In genomic region chr9:92655896-92656536, GRCh38 we compare ENCODE assay signal across 19 cellular contexts. TPM values are rescaled to one million over a fixed set of nuclear protein-coding genes. Genes with fewer than 3 reads are reported as not detected.
DNase-seq lines count a peak whose midpoint lies in the region; ATAC-seq, FAIRE-seq and TF ChIP-seq lines count a peak whose summit lies in the region.
"Had no signal": no experiment of that assay in that cellular context is flagged by ENCODE, and none has a peak within 500 bp of the region (broad histone marks: within the 10 kb centered on the region; RNA-seq: fewer than 3 reads in every experiment).

No MANE protein-coding gene starts in this region.

- peak overlapping the region in 3 of 11 experiments; percentile 26 to 50 (median 38); a peak in 3 of 22 replicates for H3K9ac ChIP-seq in BLaER1 treated with 17β-estradiol and CSF1 and Interleukin-3, amounts not matched to agents 10 nM and 100 nM
- peak overlapping the region; percentile 78 for H3K9ac ChIP-seq in keratinocyte (ENCODE audit: control insufficient read depth, extremely low read depth, insufficient read depth, low read length)

- H3K79me2 ChIP-seq in keratinocyte (ENCODE audit: control insufficient read depth, insufficient read depth, low read length): peaks cover 48% of the 10 kb centered on the region
- no peaks in the 10 kb centered on the region for H3K79me2 ChIP-seq in OCI-LY7 (ENCODE audit: insufficient read depth, low read depth, low read length)

- CTCF ChIA-PET in OCI-LY7 (lab: Charles Lee; ENCODE audit: unreplicated experiment): no interaction called here

- H4K20me1 ChIP-seq in BLaER1 treated with 17β-estradiol and CSF1 and Interleukin-3, amounts not matched to agents 10 nM and 100 nM: peaks cover 21 to 85% (median 43%) of the 10 kb centered on the region in 11 experiments; a peak in 20 of 22 replicates
- no peaks in the 10 kb centered on the region for H4K20me1 ChIP-seq in keratinocyte (ENCODE audit: control insufficient read depth, extremely low read depth, insufficient read depth, low read length)
- H4K20me1 ChIP-seq in OCI-LY7 (ENCODE audit: insufficient read depth, low read length): no peaks in the 10 kb centered on the region

- ATAC-seq in mucosa of descending colon: no peak
- ATAC-seq: K562 had no signal

- H3K9me3 ChIP-seq in BLaER1 treated with 17β-estradiol and CSF1 and Interleukin-3, amounts not matched to agents 10 nM and 100 nM (replicated peaks in 1 of 11): no peaks in the 10 kb centered on the region
- H3K9me3 ChIP-seq in keratinocyte (ENCODE audit: control insufficient read depth, low read depth, low read length) (no peaks in the 10 kb centered on the region), mucosa of descending colon (no peaks in the 10 kb centered on the region), OCI-LY7 (ENCODE audit: low read length) (no peaks in the 10 kb centered on the region)
- H3K9me3 ChIP-seq: Peyer's patch had no signal

- intact Hi-C loops in mucosa of descending colon (cut with DNase I, micrococcal nuclease) (no loop called here), OCI-LY7 (cut with micrococcal nuclease; ENCODE audit: unreplicated experiment) (no loop called here)

- dilution Hi-C loops in keratinocyte (cut with MboI; ENCODE audit: extremely low pct_ligation_motif_present, low sequenced_read_pairs): no loop called here

- no TSS peak for BruUV-seq in OCI-LY7 (replicated peaks; lab: Mats Ljungman, UMichigan)

- H3K36me3 ChIP-seq in BLaER1 treated with 17β-estradiol and CSF1 and Interleukin-3, amounts not matched to agents 10 nM and 100 nM: peaks cover 48 to 94% (median 82%) of the 10 kb centered on the region in 11 experiments
- H3K36me3 ChIP-seq in H7 (replicated peaks; ENCODE audit: control insufficient read depth, insufficient read depth, low read length) (peaks cover 1% of the 10 kb centered on the region), keratinocyte (ENCODE audit: control insufficient read depth in 2 of 2, extremely low read depth in 1 of 2, insufficient read depth in 2 of 2, low read length in 2 of 2) (peaks cover 16 to 37% of the 10 kb centered on the region in 2 experiments), mucosa of descending colon (ENCODE audit: low read depth) (no peaks in the 10 kb centered on the region), OCI-LY7 (ENCODE audit: insufficient read depth, low read length) (peaks cover 58% of the 10 kb centered on the region)

- no peak for TF ChIP-seq CTCF in keratinocyte (optimal IDR thresholded peaks at IDR 0.05 in 1 of 3, IDR thresholded peaks at IDR 0.05 in 1 of 3, conservative IDR thresholded peaks at IDR 0.05 in 1 of 3; ENCODE audit: extremely low read depth in 1 of 3, insufficient read depth in 2 of 3, low read length in 3 of 3)
- no peak for TF ChIP-seq CTCF in mucosa of descending colon (IDR thresholded peaks at IDR 0.05)
- TF ChIP-seq CTCF in OCI-LY7 (conservative IDR thresholded peaks at IDR 0.05; ENCODE audit: low read length): no peak

- peaks cover 22 to 74% (median 50%) of the 10 kb centered on the region in 10 experiments for H3K4me1 ChIP-seq in BLaER1 treated with 17β-estradiol and CSF1 and Interleukin-3, amounts not matched to agents 10 nM and 100 nM
- H3K4me1 ChIP-seq in keratinocyte (ENCODE audit: control insufficient read depth, extremely low read depth, insufficient read depth, low read length) (peaks cover 36% of the 10 kb centered on the region), mucosa of descending colon (ENCODE audit: low read depth) (no peaks in the 10 kb centered on the region), OCI-LY7 (ENCODE audit: insufficient read depth, low read length, poor library complexity, severe bottlenecking) (peaks cover 8% of the 10 kb centered on the region)
- H3K4me1 ChIP-seq: Peyer's patch had no signal

- POLR2A ChIA-PET in OCI-LY7 (lab: Charles Lee): no interaction called here

- H3K27ac ChIP-seq in BLaER1 treated with 17β-estradiol and CSF1 and Interleukin-3, amounts not matched to agents 10 nM and 100 nM: peak overlapping the region in 9 of 11 experiments; percentile 10 to 86 (median 67); a peak in 9 of 22 replicates
- H3K27ac ChIP-seq in keratinocyte (ENCODE audit: control insufficient read depth, insufficient read depth, low read length): peak overlapping the region; percentile 86
- peak overlapping the region in 20 of 21 experiments; percentile 34 to 93 (median 85) for H3K27ac ChIP-seq in skin epidermis
- H3K27ac ChIP-seq in OCI-LY7 (ENCODE audit: low read depth, low read length, poor library complexity, severe bottlenecking): no peak overlapping the region
- H3K27ac ChIP-seq: HL-60, Peyer's patch had no signal

- no peak overlapping the region for H2AFZ ChIP-seq in keratinocyte (ENCODE audit: control insufficient read depth, low read length)
- no peak overlapping the region for H2AFZ ChIP-seq in OCI-LY7 (ENCODE audit: low read length)

- H3K27me3 ChIP-seq in BLaER1 treated with 17β-estradiol and CSF1 and Interleukin-3, amounts not matched to agents 10 nM and 100 nM: no peaks in the 10 kb centered on the region
- no peaks in the 10 kb centered on the region for H3K27me3 ChIP-seq in H7 (ENCODE audit: control insufficient read depth, insufficient read depth, low read length)
- no peaks in the 10 kb centered on the region for H3K27me3 ChIP-seq in keratinocyte (ENCODE audit: control insufficient read depth, extremely low read depth, insufficient read depth, low read length)
- H3K27me3 ChIP-seq: Peyer's patch had no signal

- H3K4me2 ChIP-seq in BLaER1 treated with 17β-estradiol and CSF1 and Interleukin-3, amounts not matched to agents 10 nM and 100 nM: peak overlapping the region; percentile 15 to 90 (median 79); a peak in 17 of 22 replicates
- H3K4me2 ChIP-seq in keratinocyte (ENCODE audit: control insufficient read depth, extremely low read depth, insufficient read depth, low read depth, low read length) (peak overlapping the region; percentile 57), OCI-LY7 (ENCODE audit: low read length) (no peak overlapping the region)

- H3K9me1 ChIP-seq in keratinocyte (ENCODE audit: control insufficient read depth, extremely low read depth, insufficient read depth, low read length): no peaks in the 10 kb centered on the region

- no peaks in the 10 kb centered on the region for H3K9me2 ChIP-seq in OCI-LY7 (ENCODE audit: insufficient read depth, low read length)

- no peak overlapping the region for H3K4me3 ChIP-seq in BLaER1 treated with 17β-estradiol and CSF1 and Interleukin-3, amounts not matched to agents 10 nM and 100 nM
- H3K4me3 ChIP-seq in H7 (ENCODE audit: insufficient read depth, low read depth, low read length) (no peak overlapping the region), keratinocyte (ENCODE audit: control insufficient read depth in 2 of 3, extremely low read depth in 1 of 3, insufficient read depth in 2 of 3, low read depth in 1 of 3, low read length in 3 of 3) (no peak overlapping the region), skin epidermis (no peak overlapping the region), mucosa of descending colon (no peak overlapping the region), OCI-LY7 (ENCODE audit: low read depth, low read length, poor library complexity, severe bottlenecking) (no peak overlapping the region)
- H3K4me3 ChIP-seq: K562, Peyer's patch had no signal

- peak; percentile 33 for DNase-seq in H7
- DNase-seq in keratinocyte (ENCODE audit: low read depth, low spot score): no peak
- no peak for DNase-seq in mucosa of descending colon
- no peak for DNase-seq in OCI-LY7 (ENCODE audit: low spot score)
- no peak for DNase-seq in cerebellar nuclear complex (lab: John Stamatoyannopoulos, UW)
- DNase-seq: CD8-positive, alpha-beta memory T cell; DND-41; GDM1; NCI-H1092; NCI-H1694; NCI-H345; NCI-H748 treated with DMSO at 0.1 percent for 48 hours; Peyer's patch; SHP77 treated with DMSO at 0.1 percent for 48 hours had no signal

- no peak for FAIRE-seq in keratinocyte (lab: Jason Lieb, UNC)
- FAIRE-seq: GM19239, K562 had no signal

RNA-seq across cellular contexts. Expression of gene IPPK, which starts 13.9 kb away (rescaled TPM):
- total RNA-seq in H7 (2014; rRNA removed; shearing (Covaris generic)): 10.6 and 12.5 TPM in 2 replicates
- 27.5 to 34.9 TPM (median 32.4 TPM) in 3 replicates for polyA plus RNA-seq in keratinocyte
- 44.5 TPM for polyA plus RNA-seq in keratinocyte (2011; ENCODE audit: low read depth)
- polyA plus RNA-seq in keratinocyte (2011; cell fraction: cytosol; rRNA removed): 28.0 and 37.9 TPM in 2 replicates
- polyA plus RNA-seq in keratinocyte (2011; cell fraction: nucleus; rRNA removed): 68.1 and 79.2 TPM in 2 replicates
- 12.7 and 34.4 TPM in 2 replicates for polyA plus RNA-seq in keratinocyte (2012; ENCODE audit: low replicate concordance)
- 49.3 to 86.7 TPM (median 68.7 TPM) in 3 replicates for polyA minus RNA-seq in keratinocyte
- 26.9 TPM for polyA minus RNA-seq in keratinocyte (2011; cell fraction: cytosol; rRNA and poly(A)+ RNA removed)
- polyA minus RNA-seq in keratinocyte (2011; cell fraction: nucleus; rRNA and poly(A)+ RNA removed): 26.9 and 42.7 TPM in 2 replicates
- total RNA-seq in mucosa of descending colon (1 to 10 TPM; 6.8 to 9.0 (median 7.7) TPM), OCI-LY7 (2022) (10.3 and 12.0 TPM in 2 replicates)
- total RNA-seq in OCI-LY7 (2014; rRNA removed; shearing (Covaris generic)): 12.6 and 12.7 TPM in 2 replicates
